20 cellular contexts compared by ENCODE assay signal in the genomic region with DNA sequence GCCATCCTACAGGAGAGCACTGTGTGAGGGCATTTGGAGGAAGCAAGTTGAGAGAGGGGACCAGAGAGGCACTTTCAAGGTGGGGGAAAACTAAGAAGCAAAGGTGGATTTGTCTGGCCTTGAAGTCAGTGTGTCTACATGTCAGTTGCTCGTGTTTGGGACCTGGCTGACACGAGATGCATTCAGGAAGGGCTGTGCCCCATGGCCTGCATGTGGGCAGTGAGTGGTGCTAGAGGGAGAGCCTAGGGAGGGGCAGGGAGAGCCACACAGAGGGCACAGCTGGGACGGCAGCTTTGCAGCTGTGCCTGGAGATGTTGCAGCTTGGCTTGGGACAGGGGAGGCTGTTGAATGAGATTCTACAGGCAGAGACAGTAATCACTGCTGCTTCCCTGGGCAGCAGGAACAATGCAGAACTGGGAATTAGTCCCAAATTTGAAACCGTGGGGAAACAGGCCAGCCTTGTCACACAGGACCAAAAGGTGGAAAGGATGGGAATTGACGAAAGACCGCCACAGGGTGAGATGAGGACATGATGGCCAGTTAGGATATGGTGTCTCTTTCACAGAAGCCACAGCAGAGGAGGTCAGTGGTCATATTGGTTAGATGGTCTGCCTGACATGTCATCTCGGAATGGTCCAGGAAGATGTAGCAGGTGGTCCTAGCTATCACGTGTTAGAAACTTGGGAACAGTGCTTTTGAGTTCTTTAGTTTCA. TPM values are rescaled to one million over a fixed set of nuclear protein-coding genes. Genes with fewer than 3 reads are reported as not detected.
DNase-seq lines count a peak whose midpoint lies in the region; ATAC-seq, FAIRE-seq and TF ChIP-seq lines count a peak whose summit lies in the region.
"Had no signal": no experiment of that assay in that cellular context is flagged by ENCODE, and none has a peak within 500 bp of the region (broad histone marks: within the 10 kb centered on the region; RNA-seq: fewer than 3 reads in every experiment).

No MANE protein-coding gene starts in this region.

- H3K4me2 ChIP-seq in HepG2 (ENCODE audit: low read depth, low read length), result no peak overlapping the region
- H3K4me2 ChIP-seq: GM23338 had no signal

- no peaks in the 10 kb centered on the region for H3K27me3 Mint-ChIP-seq in activated naive CD8-positive, alpha-beta T cell

- POLR2A ChIA-PET in HepG2 (lab: Yijun Ruan, JAX), result interaction anchor here (1.9 kb wide), 1 partner anchor 9 kb away, joined by 4 read pairs; no protein-coding TSS in a partner anchor

- BruUV-seq in HepG2 (replicated peaks; lab: Mats Ljungman, UMichigan), result no TSS peak

- intact Hi-C loops in HepG2 (cut with micrococcal nuclease; ENCODE audit: unreplicated experiment), result no loop called here

- CTCF ChIA-PET in HepG2 (lab: Yijun Ruan, JAX; ENCODE audit: low intra/inter-chr PET ratio, low total read pairs), result no interaction called here

- TF ChIP-seq CTCF in HepG2 (CRISPR knock-in tag; IDR thresholded peaks at IDR 0.05), result no peak

- H3K36me3 ChIP-seq in ACC112 (ENCODE audit: insufficient read depth, low read length) (peaks cover 68% of the 10 kb centered on the region), HepG2 (replicated peaks in 1 of 2; ENCODE audit: control insufficient read depth in 1 of 2, insufficient read depth in 2 of 2, low read length in 2 of 2) (peaks cover 41 to 91% of the 10 kb centered on the region in 2 experiments)
- H3K36me3 ChIP-seq: ovary had no signal

- peak; percentile 37 for ATAC-seq in HepG2
- ATAC-seq in GM18519 (IDR thresholded peaks at IDR 0.05; ENCODE audit: low FRiP score, unreplicated experiment), result no peak
- ATAC-seq: GM23338 had no signal

- DNase-seq in GM12891 (ENCODE audit: insufficient read length, low spot score) (no peak), HepG2 (ENCODE audit: low spot score) (no peak), T-helper 1 cell (no peak), medulla oblongata (ENCODE audit: extremely low spot score) (no peak), DMS53 treated with DMSO at 0.1 percent for 48 hours (lab: John Stamatoyannopoulos, UW; ENCODE audit: unreplicated experiment) (no peak)
- DNase-seq: activated CD4-positive, CD25-positive, alpha-beta regulatory T cell treated with anti-CD3 and anti-CD28 coated beads, Interleukin-2, amount 50 U/mL, for 72 hours; activated T-cell treated with anti-CD3 and anti-CD28 coated beads for 4 hours; NCI-H69; OCI-M1; ovary; stimulated activated CD4-positive, alpha-beta T cell treated with anti-CD3 and anti-CD28 coated beads, Interleukin-2, amount 100 ng/mL, for 48 hours; T-helper 9 cell had no signal

- TF ChIP-seq POLR2A in GM12891 (IDR thresholded peaks at IDR 0.05; ENCODE audit: low read depth, low read length), result no peak; the same call in none of the 2 replicates
- peak in 1 of 2 experiments; percentile 23; a peak in 1 of 4 replicates for TF ChIP-seq POLR2A in HepG2 (IDR thresholded peaks at IDR 0.05; ENCODE audit: insufficient read depth in 1 of 2, low read depth in 2 of 2, low read length in 2 of 2)

- H3K9ac ChIP-seq in HepG2 (ENCODE audit: insufficient read depth, low read depth, low read length), result no peak overlapping the region

- TF ChIP-seq RAD21 in HepG2 (CRISPR knock-in tag; IDR thresholded peaks at IDR 0.05), result no peak

- no peaks in the 10 kb centered on the region; the same call in 1 of the 2 replicates for H4K20me1 ChIP-seq in HepG2 (ENCODE audit: insufficient read depth, low read length)

- TF ChIP-seq EP300 in HepG2 (IDR thresholded peaks at IDR 0.05; ENCODE audit: low read depth in 2 of 2, low read length in 2 of 2) (no peak), HepG2 (CRISPR knock-in tag; IDR thresholded peaks at IDR 0.05; ENCODE audit: borderline replicate concordance) (no peak)

- H3K27ac Mint-ChIP-seq in activated naive CD8-positive, alpha-beta T cell, result peak overlapping the region; percentile 55
- H3K27ac Mint-ChIP-seq: GM23338 had no signal

- no peaks in the 10 kb centered on the region for H3K9me3 Mint-ChIP-seq in activated naive CD8-positive, alpha-beta T cell (ENCODE audit: low read depth)
- H3K9me3 Mint-ChIP-seq: GM23338 had no signal

- H3K27ac ChIP-seq in ACC112 (ENCODE audit: low read depth, low read length), result peak overlapping the region; percentile 94
- no peak overlapping the region for H3K27ac ChIP-seq in HepG2 (ENCODE audit: extremely low read length, insufficient read depth, low read length)
- H3K27ac ChIP-seq: ovary had no signal

- H3K79me2 ChIP-seq in ACC112 (ENCODE audit: control insufficient read depth, insufficient read depth, low read length, unreplicated experiment), result peaks cover 56% of the 10 kb centered on the region
- H3K79me2 ChIP-seq in HepG2 (ENCODE audit: insufficient read depth, low read length), result peaks cover 1% of the 10 kb centered on the region

- no peak overlapping the region for H3K4me3 Mint-ChIP-seq in activated naive CD8-positive, alpha-beta T cell
- H3K4me3 Mint-ChIP-seq: GM23338 had no signal

- H3K9me3 ChIP-seq in HepG2 (ENCODE audit: low read length), result no peaks in the 10 kb centered on the region
- H3K9me3 ChIP-seq: ovary, SJSA1, thoracic aorta had no signal

- peaks cover 2% of the 10 kb centered on the region for H3K4me1 Mint-ChIP-seq in activated naive CD8-positive, alpha-beta T cell (ENCODE audit: low read depth)
- H3K4me1 Mint-ChIP-seq: GM23338 had no signal

- FAIRE-seq in GM12891 (lab: Jason Lieb, UNC), result no peak
- no peak for FAIRE-seq in HepG2 (lab: Jason Lieb, UNC)
- FAIRE-seq: endometrium, frontal cortex had no signal

- no peak overlapping the region for H3K4me3 ChIP-seq in ACC112 (ENCODE audit: low read depth, low read length)
- H3K4me3 ChIP-seq in HepG2 (replicated peaks in 1 of 3; ENCODE audit: insufficient read depth in 1 of 3, low read depth in 2 of 3, low read length in 3 of 3), result no peak overlapping the region
- H3K4me3 ChIP-seq: GM23338, ovary, SJSA1, thoracic aorta had no signal

- H3K36me3 Mint-ChIP-seq in activated naive CD8-positive, alpha-beta T cell, result peaks cover 13% of the 10 kb centered on the region

- WGBS in HepG2 (ENCODE audit: low lambda C conversion rate), result 86% methylated on average over 8 of the region's 8 CpGs

- in situ Hi-C loops in HepG2 (cut with HindIII; ENCODE audit: extremely low pct_ligation_motif_present, low pct_unique_long_range_greater_than_20kb), result no loop called here

- H3K4me1 ChIP-seq in ACC112 (ENCODE audit: control insufficient read depth, insufficient read depth, low read length, unreplicated experiment) (peaks cover 43% of the 10 kb centered on the region), HepG2 (ENCODE audit: insufficient read depth, low read length) (no peaks in the 10 kb centered on the region)

- no peak overlapping the region for H2AFZ ChIP-seq in ACC112 (ENCODE audit: low read length, unreplicated experiment)
- H2AFZ ChIP-seq in HepG2 (ENCODE audit: low read length), result no peak overlapping the region
- H2AFZ ChIP-seq: GM23338 had no signal

- H3K27me3 ChIP-seq in ACC112 (ENCODE audit: insufficient read depth, low read length) (no peaks in the 10 kb centered on the region), HepG2 (ENCODE audit: control insufficient read depth in 1 of 2, insufficient read depth in 2 of 2, low read length in 2 of 2) (no peaks in the 10 kb centered on the region)
- H3K27me3 ChIP-seq: ovary, SJSA1 had no signal

TF ChIP-seq in GM12891, 5 proteins besides CTCF, POLR2A, EP300 and RAD21:
- TF ChIP-seq POLR2AphosphoS5 (IDR thresholded peaks at IDR 0.05; ENCODE audit: low read depth, low read length), result peak; percentile 68
- TF ChIP-seq TAF1 (IDR thresholded peaks at IDR 0.05; ENCODE audit: low read depth, low read length), result no peak
- no peak for TF ChIP-seq POU2F2 (IDR thresholded peaks at IDR 0.05; ENCODE audit: low read depth, low read length)
- TF ChIP-seq SPI1 (IDR thresholded peaks at IDR 0.05; ENCODE audit: low read depth, low read length), result no peak
- no peak for TF ChIP-seq PAX5 (IDR thresholded peaks at IDR 0.05; ENCODE audit: insufficient read depth, low read length, severe bottlenecking)
TF ChIP-seq in GM12891: peak in this region for 1.

TF ChIP-seq in HepG2, 621 proteins besides CTCF, POLR2A, EP300 and RAD21:
- TF ChIP-seq AGO2 (optimal IDR thresholded peaks at IDR 0.05; ENCODE audit: low read depth, low read length) (peak; percentile 23), ZNF33B (CRISPR knock-in tag; IDR thresholded peaks at IDR 0.05) (no peak), RBM22 (optimal IDR thresholded peaks at IDR 0.05; ENCODE audit: low read length) (peak; percentile 30), RBFOX2 (IDR thresholded peaks at IDR 0.05; ENCODE audit: low read depth, low read length) (peak; percentile 56), MYNN (CRISPR knock-in tag; IDR thresholded peaks at IDR 0.05; ENCODE audit: low read depth) (no peak)

RNA-seq across cellular contexts. Expression of gene SEC61A1, which starts 10.0 kb away (rescaled TPM):
- polyA plus RNA-seq in GM12891 (2012; ENCODE audit: low read depth, missing spikeins), result 78.0 TPM
- total RNA-seq in HepG2 (2016; rRNA removed; fragmentation: Illumina TruSeq; extraction: Trizol), result 128 and 203 TPM in 2 replicates
- total RNA-seq in HepG2 (2016; cell fraction: cytosol; rRNA removed; fragmentation: Illumina TruSeq; extraction: Trizol; ENCODE audit: low read depth), result 23.2 and 24.0 TPM in 2 replicates
- total RNA-seq in HepG2 (2016; cell fraction: insoluble cytoplasmic fraction; rRNA removed; fragmentation: Illumina TruSeq; extraction: Trizol), result 113 and 205 TPM in 2 replicates
- total RNA-seq in HepG2 (2016; cell fraction: membrane; rRNA removed; fragmentation: Illumina TruSeq; extraction: Trizol), result 77.7 and 81.8 TPM in 2 replicates
- total RNA-seq in HepG2 (2016; cell fraction: nucleus; rRNA removed; fragmentation: Illumina TruSeq; extraction: Trizol), result 217 and 248 TPM in 2 replicates
- polyA plus RNA-seq in HepG2 (2011; rRNA removed), result 170 and 173 TPM in 2 replicates
- polyA plus RNA-seq in HepG2 (2011; cell fraction: cytosol; rRNA removed), result 169 and 191 TPM in 2 replicates
- 153 and 160 TPM in 2 replicates for polyA plus RNA-seq in HepG2 (2011; cell fraction: nucleus; rRNA removed)
- 121 and 145 TPM in 2 replicates for polyA plus RNA-seq in HepG2 (2012)
- 19.7 and 20.8 TPM in 2 replicates for polyA plus RNA-seq in HepG2 (2016; cell fraction: cytosol; fragmentation: Illumina TruSeq; extraction: Trizol; ENCODE audit: low read depth)
- polyA plus RNA-seq in HepG2 (2016; cell fraction: insoluble cytoplasmic fraction; fragmentation: Illumina TruSeq; extraction: Trizol; ENCODE audit: low read depth), result 101 and 109 TPM in 2 replicates
- 42.6 and 47.4 TPM in 2 replicates for polyA plus RNA-seq in HepG2 (2016; cell fraction: membrane; fragmentation: Illumina TruSeq; extraction: Trizol; ENCODE audit: low read depth)
- polyA plus RNA-seq in HepG2 (2016; cell fraction: nucleus; fragmentation: Illumina TruSeq; extraction: Trizol; ENCODE audit: insufficient read depth, low read depth), result 314 and 317 TPM in 2 replicates
- 520 and 651 TPM in 2 replicates for polyA minus RNA-seq in HepG2 (2011; rRNA and poly(A)+ RNA removed; ENCODE audit: low replicate concordance)
- 181 and 199 TPM in 2 replicates for polyA minus RNA-seq in HepG2 (2011; cell fraction: cytosol; rRNA and poly(A)+ RNA removed)
- 116 and 132 TPM in 2 replicates for polyA minus RNA-seq in HepG2 (2011; cell fraction: nucleus; rRNA and poly(A)+ RNA removed)
